Comparison of ENCODE assay signal across 11 cellular contexts in the genomic region with DNA sequence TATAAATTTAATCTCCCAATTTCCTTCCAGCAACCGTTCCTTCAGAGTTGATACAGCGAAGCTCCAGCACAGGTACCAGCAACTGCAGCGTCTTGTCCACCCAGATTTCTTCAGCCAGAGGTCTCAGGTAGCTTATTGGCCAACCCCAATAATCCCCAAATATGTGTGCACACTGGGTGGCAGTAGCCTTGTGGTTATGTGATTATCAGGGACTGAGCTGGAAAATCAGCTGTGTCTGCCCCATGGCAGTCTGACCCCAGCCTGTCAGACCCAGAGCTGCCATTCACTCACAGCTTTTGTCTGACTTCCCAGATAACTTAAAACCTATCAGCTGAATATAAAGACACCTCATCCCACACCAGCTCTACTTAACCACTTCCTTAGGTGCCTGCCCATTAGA. TPM values are rescaled to one million over a fixed set of nuclear protein-coding genes. Genes with fewer than 3 reads are reported as not detected.
DNase-seq lines count a peak whose midpoint lies in the region; ATAC-seq lines count a peak whose summit lies in the region.
"Had no signal": no experiment of that assay in that cellular context is flagged by ENCODE, and none has a peak within 500 bp of the region (broad histone marks: within the 10 kb centered on the region; RNA-seq: fewer than 3 reads in every experiment).

No MANE protein-coding gene starts in this region.

- ATAC-seq in T-cell (replicated peaks in 1 of 4), result no peak
- ATAC-seq in central memory CD8-positive, alpha-beta T cell (replicated peaks; ENCODE audit: extremely low read depth, poor library complexity, severe bottlenecking), result no peak
- ATAC-seq in stimulated activated memory B cell treated with anti-CD40 and anti-IgM and Interleukin-4, amounts not matched to agents 10 μg/mL and 1 μg/mL and 100 μg/mL, for 72 hours, result no peak
- ATAC-seq in HG03460 (IDR thresholded peaks at IDR 0.05; ENCODE audit: unreplicated experiment), result no peak

- H3K36me3 Mint-ChIP-seq in activated naive CD4-positive, alpha-beta T cell treated with anti-CD3 and anti-CD28 coated beads, Interleukin-2, amount 50 U/mL, for 24 hours, result peaks cover 3% of the 10 kb centered on the region
- peaks cover 14% of the 10 kb centered on the region for H3K36me3 Mint-ChIP-seq in T-cell
- H3K36me3 Mint-ChIP-seq in central memory CD8-positive, alpha-beta T cell (ENCODE audit: insufficient read depth), result peaks cover 36% of the 10 kb centered on the region
- H3K36me3 Mint-ChIP-seq in stimulated activated memory B cell treated with anti-CD40 and anti-IgM and Interleukin-4, amounts not matched to agents 10 μg/mL and 1 μg/mL and 100 μg/mL, for 72 hours, result peaks cover 31% of the 10 kb centered on the region

- H3K4me1 Mint-ChIP-seq in activated naive CD4-positive, alpha-beta T cell treated with anti-CD3 and anti-CD28 coated beads, Interleukin-2, amount 50 U/mL, for 24 hours, result peaks cover 33% of the 10 kb centered on the region
- peaks cover 29 to 40% (median 32%) of the 10 kb centered on the region in 3 donors for H3K4me1 Mint-ChIP-seq in T-cell
- peaks cover 26% of the 10 kb centered on the region for H3K4me1 Mint-ChIP-seq in central memory CD8-positive, alpha-beta T cell
- H3K4me1 Mint-ChIP-seq in stimulated activated memory B cell treated with anti-CD40 and anti-IgM and Interleukin-4, amounts not matched to agents 10 μg/mL and 1 μg/mL and 100 μg/mL, for 72 hours, result peaks cover 25% of the 10 kb centered on the region

- CTCF ChIA-PET in T-cell (lab: Charles Lee), result no interaction called here

- peak overlapping the region; percentile 89 for H3K4me3 Mint-ChIP-seq in activated naive CD4-positive, alpha-beta T cell treated with anti-CD3 and anti-CD28 coated beads, Interleukin-2, amount 50 U/mL, for 24 hours
- H3K4me3 Mint-ChIP-seq in T-cell, result peak overlapping the region; percentile 13 to 94 (median 93)
- H3K4me3 Mint-ChIP-seq in central memory CD8-positive, alpha-beta T cell, result peak overlapping the region; percentile 78
- H3K4me3 Mint-ChIP-seq in stimulated activated memory B cell treated with anti-CD40 and anti-IgM and Interleukin-4, amounts not matched to agents 10 μg/mL and 1 μg/mL and 100 μg/mL, for 72 hours, result peak overlapping the region; percentile 3

- no peaks in the 10 kb centered on the region for H3K9me3 Mint-ChIP-seq in activated naive CD4-positive, alpha-beta T cell treated with anti-CD3 and anti-CD28 coated beads, Interleukin-2, amount 50 U/mL, for 24 hours
- no peaks in the 10 kb centered on the region for H3K9me3 Mint-ChIP-seq in T-cell
- no peaks in the 10 kb centered on the region for H3K9me3 Mint-ChIP-seq in central memory CD8-positive, alpha-beta T cell
- no peaks in the 10 kb centered on the region for H3K9me3 Mint-ChIP-seq in stimulated activated memory B cell treated with anti-CD40 and anti-IgM and Interleukin-4, amounts not matched to agents 10 μg/mL and 1 μg/mL and 100 μg/mL, for 72 hours

- POLR2A ChIA-PET in T-cell (lab: Charles Lee), result no interaction called here

- no peaks in the 10 kb centered on the region for H3K27me3 Mint-ChIP-seq in activated naive CD4-positive, alpha-beta T cell treated with anti-CD3 and anti-CD28 coated beads, Interleukin-2, amount 50 U/mL, for 24 hours
- no peaks in the 10 kb centered on the region for H3K27me3 Mint-ChIP-seq in T-cell
- no peaks in the 10 kb centered on the region for H3K27me3 Mint-ChIP-seq in central memory CD8-positive, alpha-beta T cell
- no peaks in the 10 kb centered on the region for H3K27me3 Mint-ChIP-seq in stimulated activated memory B cell treated with anti-CD40 and anti-IgM and Interleukin-4, amounts not matched to agents 10 μg/mL and 1 μg/mL and 100 μg/mL, for 72 hours

- H3K27ac Mint-ChIP-seq in activated naive CD4-positive, alpha-beta T cell treated with anti-CD3 and anti-CD28 coated beads, Interleukin-2, amount 50 U/mL, for 24 hours, result peak overlapping the region; percentile 74
- H3K27ac Mint-ChIP-seq in T-cell, result peak overlapping the region in 1 of 2 donors; percentile 94
- H3K27ac Mint-ChIP-seq in central memory CD8-positive, alpha-beta T cell (ENCODE audit: low read depth), result no peak overlapping the region
- H3K27ac Mint-ChIP-seq in stimulated activated memory B cell treated with anti-CD40 and anti-IgM and Interleukin-4, amounts not matched to agents 10 μg/mL and 1 μg/mL and 100 μg/mL, for 72 hours, result no peak overlapping the region

- no peak for DNase-seq in activated naive CD4-positive, alpha-beta T cell treated with Interleukin-2 at 50 U/mL for 16 hours
- DNase-seq in T-cell (no peak), SW480 (ENCODE audit: low spot score) (no peak), NCI-H69 (lab: John Stamatoyannopoulos, UW) (no peak)
- DNase-seq in central memory CD8-positive, alpha-beta T cell (ENCODE audit: low spot score in 2 of 2), result no peak
- DNase-seq: COR-L47, NCI-H1436, occipital lobe had no signal

RNA-seq across cellular contexts. Expression of a gene that starts 2.0 kb away (rescaled TPM):
- total RNA-seq in T-cell, result 10 to 100 TPM in 3 of 5 donors, 1 to 10 TPM in 2; 6.9 to 11.9 (median 11.5) TPM

RNA-seq across cellular contexts. Expression of a gene that starts 2.2 kb away (rescaled TPM):
- 1 to 10 TPM; 5.1 to 10.0 (median 7.1) TPM for total RNA-seq in T-cell

RNA-seq across cellular contexts. Expression of a gene that starts 28.6 kb away (rescaled TPM):
- total RNA-seq in T-cell, result 10 to 100 TPM; 14.4 to 22.7 (median 17.4) TPM

RNA-seq across cellular contexts. Expression of a gene that starts 56.5 kb away (rescaled TPM):
- total RNA-seq in T-cell, result 100 to 1,000 TPM; 132 to 205 (median 140) TPM

Comparison
In these comparisons a context has a peak if more than half of its experiments do, and no peak if none do; other contexts are left out.
1. H3K4me3 Mint-ChIP-seq: peak in every context shown above with its lines; median percentile 93 in T-cell; 89 in activated naive CD4-positive, alpha-beta T cell treated with anti-CD3 and anti-CD28 coated beads, Interleukin-2, amount 50 U/mL, for 24 hours; 78 in central memory CD8-positive, alpha-beta T cell; 3 in stimulated activated memory B cell treated with anti-CD40 and anti-IgM and Interleukin-4, amounts not matched to agents 10 μg/mL and 1 μg/mL and 100 μg/mL, for 72 hours.